In genomic region chr6:155314092-155314772, GRCh38 we compare ENCODE assay signal across 8 cellular contexts. TPM values are rescaled to one million over a fixed set of nuclear protein-coding genes. Genes with fewer than 3 reads are reported as not detected.
DNase-seq lines count a peak whose midpoint lies in the region; ATAC-seq, FAIRE-seq and TF ChIP-seq lines count a peak whose summit lies in the region.

Gene TFB1M, minus strand, starts transcription at chr6:155314484. Its CDS starts 56 bp downstream, at chr6:155314428.

- H3K36me3 ChIP-seq in BE2C, result peaks cover 9% of the 10 kb centered on the region

- H3K4me1 Mint-ChIP-seq in activated CD4-positive, alpha-beta T cell treated with anti-CD3 and anti-CD28 coated beads, Interleukin-2, amount 10 ng/mL, durations not matched to agents 7 days and 5 days, result peaks cover 43% of the 10 kb centered on the region

- H3K27ac Mint-ChIP-seq in activated CD4-positive, alpha-beta T cell treated with anti-CD3 and anti-CD28 coated beads, Interleukin-2, amount 10 ng/mL, durations not matched to agents 7 days and 5 days, result peak within 1 kb of the TSS; percentile 96

- CTCF ChIA-PET in activated CD4-positive, alpha-beta T cell treated with anti-CD3 and anti-CD28 coated beads, Interleukin-2, amount 10 ng/mL, durations not matched to agents 7 days and 5 days (lab: Charles Lee), result interaction anchor here (0.6 to 2.1 kb wide), 6 partner anchors 13 to 1961 kb away, joined by 3 to 5 read pairs (median 3); no protein-coding TSS in a partner anchor

- POLR2A ChIA-PET in activated CD4-positive, alpha-beta T cell treated with anti-CD3 and anti-CD28 coated beads, Interleukin-2, amount 10 ng/mL, durations not matched to agents 7 days and 5 days (lab: Charles Lee), result interaction anchor here (0.6 to 0.9 kb wide), 3 partner anchors 105 to 1815 kb away, joined by 4 to 6 read pairs (median 5); no protein-coding TSS in a partner anchor

- H3K36me3 Mint-ChIP-seq in activated CD4-positive, alpha-beta T cell treated with anti-CD3 and anti-CD28 coated beads, Interleukin-2, amount 10 ng/mL, durations not matched to agents 7 days and 5 days (ENCODE audit: low read depth), result peaks cover 22% of the 10 kb centered on the region

- no peaks in the 10 kb centered on the region for H3K4me1 ChIP-seq in BE2C

- peak; percentile 99 for DNase-seq in BE2C
- DNase-seq in GM19239 (ENCODE audit: insufficient read length, low spot score), result peak; percentile 48
- DNase-seq in NCI-H526 treated with DMSO at 0.1 percent for 48 hours (lab: John Stamatoyannopoulos, UW), result peak; percentile 97
- DNase-seq in activated CD4-positive, alpha-beta T cell treated with anti-CD3 and anti-CD28 coated beads, Interleukin-2, amount 10 ng/mL, durations not matched to agents 7 days and 5 days, result peak; percentile 99
- peak; percentile 89 for DNase-seq in cortex of kidney (lab: John Stamatoyannopoulos, UW)
- peak; percentile 98 to 99 for DNase-seq in left colon
- peak; percentile 99 for DNase-seq in stimulated activated CD4-positive, alpha-beta T cell treated with anti-CD3 and anti-CD28 coated beads, Interleukin-1b, Interleukin-23, amount 100 ng/mL, for 48 hours

- peak; percentile 100 for FAIRE-seq in GM19239 (lab: Jason Lieb, UNC)

- no peaks in the 10 kb centered on the region for H3K27me3 Mint-ChIP-seq in activated CD4-positive, alpha-beta T cell treated with anti-CD3 and anti-CD28 coated beads, Interleukin-2, amount 10 ng/mL, durations not matched to agents 7 days and 5 days

- H3K4me3 Mint-ChIP-seq in activated CD4-positive, alpha-beta T cell treated with anti-CD3 and anti-CD28 coated beads, Interleukin-2, amount 10 ng/mL, durations not matched to agents 7 days and 5 days, result peak within 1 kb of the TSS; percentile 91

- no peaks in the 10 kb centered on the region for H3K9me3 Mint-ChIP-seq in activated CD4-positive, alpha-beta T cell treated with anti-CD3 and anti-CD28 coated beads, Interleukin-2, amount 10 ng/mL, durations not matched to agents 7 days and 5 days

- H3K4me3 ChIP-seq in BE2C (ENCODE audit: low read depth, low read length), result peak within 1 kb of the TSS; percentile 68

- TF ChIP-seq CTCF in BE2C (IDR thresholded peaks at IDR 0.05; ENCODE audit: low read depth, low read length), result no peak

- no peaks in the 10 kb centered on the region for H3K27me3 ChIP-seq in BE2C

- ATAC-seq in HG03457 (IDR thresholded peaks at IDR 0.05; ENCODE audit: unreplicated experiment) (peak; percentile 96), left colon (peak; percentile 96)

- intact Hi-C loops in left colon (cut with DNase I, micrococcal nuclease), result no loop called here

- no peaks in the 10 kb centered on the region for H3K9me3 ChIP-seq in BE2C

RNA-seq across cellular contexts. Expression of gene TFB1M, which starts in this region (rescaled TPM):
- 44.9 TPM for polyA plus RNA-seq in BE2C (2012; ENCODE audit: insufficient read depth, insufficient read length, low read depth)
- 10 to 100 TPM; 25.8 to 26.5 TPM for total RNA-seq in activated CD4-positive, alpha-beta T cell treated with anti-CD3 and anti-CD28 coated beads, Interleukin-2, amount 10 ng/mL, durations not matched to agents 7 days and 5 days
- 10 to 100 TPM; 21.8 to 26.7 TPM for total RNA-seq in left colon

Comparison
In these comparisons a context has a peak if more than half of its experiments do, and no peak if none do; other contexts are left out.
1. Peak in every context shown above with its lines: DNase-seq, ATAC-seq and H3K4me3 ChIP-seq.
2. DNase-seq: peak in every context shown above with its lines; median percentile 99 in BE2C; 99 in activated CD4-positive, alpha-beta T cell treated with anti-CD3 and anti-CD28 coated beads, Interleukin-2, amount 10 ng/mL, durations not matched to agents 7 days and 5 days; 99 in stimulated activated CD4-positive, alpha-beta T cell treated with anti-CD3 and anti-CD28 coated beads, Interleukin-1b, Interleukin-23, amount 100 ng/mL, for 48 hours; 98 in left colon; 97 in NCI-H526 treated with DMSO at 0.1 percent for 48 hours; 89 in cortex of kidney; 48 in GM19239.